In the genomic region with DNA sequence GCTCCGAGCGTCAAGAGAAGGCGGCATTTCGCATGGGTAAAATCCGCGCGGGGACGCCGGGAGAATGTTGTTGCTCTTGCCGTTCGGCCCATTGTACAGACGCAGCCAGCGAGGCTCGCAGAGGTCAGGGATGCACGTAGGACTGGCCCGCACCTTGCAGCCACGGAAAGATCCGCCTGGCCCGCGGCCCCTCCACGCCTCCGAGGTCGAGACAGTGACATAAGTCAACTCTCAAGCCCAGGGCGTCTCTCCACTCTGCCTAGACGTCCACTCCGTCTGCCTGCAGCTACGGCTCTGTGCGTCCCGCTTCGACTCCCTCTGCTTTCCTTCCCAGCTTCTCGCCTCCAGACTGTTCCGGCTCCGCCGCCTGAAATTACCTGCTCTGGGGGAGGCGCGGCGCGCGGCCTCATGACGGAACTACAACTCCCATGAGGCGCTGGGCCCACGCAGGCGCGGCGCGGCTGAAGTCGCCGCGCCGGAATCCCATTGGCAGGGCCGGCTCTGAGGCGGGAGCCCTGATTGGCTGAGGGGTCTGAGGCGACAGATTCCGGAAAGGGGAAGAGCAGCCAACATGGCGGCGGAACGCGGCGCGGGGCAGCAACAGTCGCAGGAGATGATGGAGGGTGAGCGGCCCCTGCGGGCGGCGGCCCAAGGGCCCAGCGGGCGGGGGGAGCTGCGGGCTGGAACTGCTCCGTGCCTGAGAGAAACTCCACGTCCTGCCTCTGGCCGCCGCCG, we compare ENCODE assay signal across 1 cellular context.
TF ChIP-seq lines count a peak whose summit lies in the region.

A gene with protein sequence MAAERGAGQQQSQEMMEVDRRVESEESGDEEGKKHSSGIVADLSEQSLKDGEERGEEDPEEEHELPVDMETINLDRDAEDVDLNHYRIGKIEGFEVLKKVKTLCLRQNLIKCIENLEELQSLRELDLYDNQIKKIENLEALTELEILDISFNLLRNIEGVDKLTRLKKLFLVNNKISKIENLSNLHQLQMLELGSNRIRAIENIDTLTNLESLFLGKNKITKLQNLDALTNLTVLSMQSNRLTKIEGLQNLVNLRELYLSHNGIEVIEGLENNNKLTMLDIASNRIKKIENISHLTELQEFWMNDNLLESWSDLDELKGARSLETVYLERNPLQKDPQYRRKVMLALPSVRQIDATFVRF (plus strand): TSS at position 543 of the 735 bp plus-strand sequence. CDS start 29 bp downstream, at position 572.

TF ChIP-seq in WTC11, 78 proteins besides CTCF, POLR2A, EP300 and RAD21 (continued from another document and continues in another):
- TF ChIP-seq CREB1 (CRISPR knock-in tag; IDR thresholded peaks at IDR 0.05), result no peak
- TF ChIP-seq NFE2L1 (CRISPR knock-in tag; IDR thresholded peaks at IDR 0.05), result no peak; the same call in 1 of the 2 replicates
- TF ChIP-seq ZBTB21 (CRISPR knock-in tag; IDR thresholded peaks at IDR 0.05; ENCODE audit: borderline replicate concordance), result 0 out of 2 replicates have a peak, but pooled peaks have one; percentile 40
- TF ChIP-seq STAT6 (CRISPR knock-in tag; conservative IDR thresholded peaks at IDR 0.05; ENCODE audit: low read depth), result no peak
- TF ChIP-seq PRRX2 (CRISPR knock-in tag; IDR thresholded peaks at IDR 0.05), result no peak
- TF ChIP-seq ELF4 (CRISPR knock-in tag; IDR thresholded peaks at IDR 0.05; ENCODE audit: low read depth), result no peak
- TF ChIP-seq, protein P1, sequence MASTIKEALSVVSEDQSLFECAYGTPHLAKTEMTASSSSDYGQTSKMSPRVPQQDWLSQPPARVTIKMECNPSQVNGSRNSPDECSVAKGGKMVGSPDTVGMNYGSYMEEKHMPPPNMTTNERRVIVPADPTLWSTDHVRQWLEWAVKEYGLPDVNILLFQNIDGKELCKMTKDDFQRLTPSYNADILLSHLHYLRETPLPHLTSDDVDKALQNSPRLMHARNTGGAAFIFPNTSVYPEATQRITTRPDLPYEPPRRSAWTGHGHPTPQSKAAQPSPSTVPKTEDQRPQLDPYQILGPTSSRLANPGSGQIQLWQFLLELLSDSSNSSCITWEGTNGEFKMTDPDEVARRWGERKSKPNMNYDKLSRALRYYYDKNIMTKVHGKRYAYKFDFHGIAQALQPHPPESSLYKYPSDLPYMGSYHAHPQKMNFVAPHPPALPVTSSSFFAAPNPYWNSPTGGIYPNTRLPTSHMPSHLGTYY (CRISPR knock-in tag; IDR thresholded peaks at IDR 0.05), result no peak
- TF ChIP-seq NR1H2 (CRISPR knock-in tag; IDR thresholded peaks at IDR 0.05), result no peak
- TF ChIP-seq ZNF416 (CRISPR knock-in tag; IDR thresholded peaks at IDR 0.05), result no peak
- TF ChIP-seq, protein P2, sequence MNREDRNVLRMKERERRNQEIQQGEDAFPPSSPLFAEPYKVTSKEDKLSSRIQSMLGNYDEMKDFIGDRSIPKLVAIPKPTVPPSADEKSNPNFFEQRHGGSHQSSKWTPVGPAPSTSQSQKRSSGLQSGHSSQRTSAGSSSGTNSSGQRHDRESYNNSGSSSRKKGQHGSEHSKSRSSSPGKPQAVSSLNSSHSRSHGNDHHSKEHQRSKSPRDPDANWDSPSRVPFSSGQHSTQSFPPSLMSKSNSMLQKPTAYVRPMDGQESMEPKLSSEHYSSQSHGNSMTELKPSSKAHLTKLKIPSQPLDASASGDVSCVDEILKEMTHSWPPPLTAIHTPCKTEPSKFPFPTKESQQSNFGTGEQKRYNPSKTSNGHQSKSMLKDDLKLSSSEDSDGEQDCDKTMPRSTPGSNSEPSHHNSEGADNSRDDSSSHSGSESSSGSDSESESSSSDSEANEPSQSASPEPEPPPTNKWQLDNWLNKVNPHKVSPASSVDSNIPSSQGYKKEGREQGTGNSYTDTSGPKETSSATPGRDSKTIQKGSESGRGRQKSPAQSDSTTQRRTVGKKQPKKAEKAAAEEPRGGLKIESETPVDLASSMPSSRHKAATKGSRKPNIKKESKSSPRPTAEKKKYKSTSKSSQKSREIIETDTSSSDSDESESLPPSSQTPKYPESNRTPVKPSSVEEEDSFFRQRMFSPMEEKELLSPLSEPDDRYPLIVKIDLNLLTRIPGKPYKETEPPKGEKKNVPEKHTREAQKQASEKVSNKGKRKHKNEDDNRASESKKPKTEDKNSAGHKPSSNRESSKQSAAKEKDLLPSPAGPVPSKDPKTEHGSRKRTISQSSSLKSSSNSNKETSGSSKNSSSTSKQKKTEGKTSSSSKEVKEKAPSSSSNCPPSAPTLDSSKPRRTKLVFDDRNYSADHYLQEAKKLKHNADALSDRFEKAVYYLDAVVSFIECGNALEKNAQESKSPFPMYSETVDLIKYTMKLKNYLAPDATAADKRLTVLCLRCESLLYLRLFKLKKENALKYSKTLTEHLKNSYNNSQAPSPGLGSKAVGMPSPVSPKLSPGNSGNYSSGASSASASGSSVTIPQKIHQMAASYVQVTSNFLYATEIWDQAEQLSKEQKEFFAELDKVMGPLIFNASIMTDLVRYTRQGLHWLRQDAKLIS (CRISPR knock-in tag; IDR thresholded peaks at IDR 0.05; ENCODE audit: borderline replicate concordance), result no peak
- TF ChIP-seq, protein P3, sequence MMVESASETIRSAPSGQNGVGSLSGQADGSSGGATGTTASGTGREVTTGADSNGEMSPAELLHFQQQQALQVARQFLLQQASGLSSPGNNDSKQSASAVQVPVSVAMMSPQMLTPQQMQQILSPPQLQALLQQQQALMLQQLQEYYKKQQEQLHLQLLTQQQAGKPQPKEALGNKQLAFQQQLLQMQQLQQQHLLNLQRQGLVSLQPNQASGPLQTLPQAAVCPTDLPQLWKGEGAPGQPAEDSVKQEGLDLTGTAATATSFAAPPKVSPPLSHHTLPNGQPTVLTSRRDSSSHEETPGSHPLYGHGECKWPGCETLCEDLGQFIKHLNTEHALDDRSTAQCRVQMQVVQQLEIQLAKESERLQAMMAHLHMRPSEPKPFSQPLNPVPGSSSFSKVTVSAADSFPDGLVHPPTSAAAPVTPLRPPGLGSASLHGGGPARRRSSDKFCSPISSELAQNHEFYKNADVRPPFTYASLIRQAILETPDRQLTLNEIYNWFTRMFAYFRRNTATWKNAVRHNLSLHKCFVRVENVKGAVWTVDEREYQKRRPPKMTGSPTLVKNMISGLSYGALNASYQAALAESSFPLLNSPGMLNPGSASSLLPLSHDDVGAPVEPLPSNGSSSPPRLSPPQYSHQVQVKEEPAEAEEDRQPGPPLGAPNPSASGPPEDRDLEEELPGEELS (CRISPR knock-in tag; IDR thresholded peaks at IDR 0.05), result no peak
- no peak for TF ChIP-seq RELA (CRISPR knock-in tag; IDR thresholded peaks at IDR 0.05; ENCODE audit: borderline replicate concordance)
- TF ChIP-seq FOXK1 (CRISPR knock-in tag; IDR thresholded peaks at IDR 0.05), result no peak
- TF ChIP-seq KAT7 (CRISPR knock-in tag; IDR thresholded peaks at IDR 0.05; ENCODE audit: borderline replicate concordance), result no peak
- no peak for TF ChIP-seq ZNF281 (CRISPR knock-in tag; IDR thresholded peaks at IDR 0.05)
- TF ChIP-seq NFYB (CRISPR knock-in tag; conservative IDR thresholded peaks at IDR 0.05; ENCODE audit: low read depth), result peak; percentile 82
- no peak for TF ChIP-seq ZNF671 (CRISPR knock-in tag; IDR thresholded peaks at IDR 0.05)
- TF ChIP-seq, protein P4, sequence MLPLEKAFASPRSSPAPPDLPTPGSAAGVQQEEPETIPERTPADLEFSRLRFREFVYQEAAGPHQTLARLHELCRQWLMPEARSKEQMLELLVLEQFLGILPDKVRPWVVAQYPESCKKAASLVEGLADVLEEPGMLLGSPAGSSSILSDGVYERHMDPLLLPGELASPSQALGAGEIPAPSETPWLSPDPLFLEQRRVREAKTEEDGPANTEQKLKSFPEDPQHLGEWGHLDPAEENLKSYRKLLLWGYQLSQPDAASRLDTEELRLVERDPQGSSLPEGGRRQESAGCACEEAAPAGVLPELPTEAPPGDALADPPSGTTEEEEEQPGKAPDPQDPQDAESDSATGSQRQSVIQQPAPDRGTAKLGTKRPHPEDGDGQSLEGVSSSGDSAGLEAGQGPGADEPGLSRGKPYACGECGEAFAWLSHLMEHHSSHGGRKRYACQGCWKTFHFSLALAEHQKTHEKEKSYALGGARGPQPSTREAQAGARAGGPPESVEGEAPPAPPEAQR (CRISPR knock-in tag; IDR thresholded peaks at IDR 0.05), result no peak
- TF ChIP-seq ZNF532 (CRISPR knock-in tag; IDR thresholded peaks at IDR 0.05; ENCODE audit: borderline replicate concordance), result no peak
- TF ChIP-seq ATF1 (CRISPR knock-in tag; IDR thresholded peaks at IDR 0.05), result no peak; the same call in 1 of the 2 replicates
- TF ChIP-seq, protein P5, sequence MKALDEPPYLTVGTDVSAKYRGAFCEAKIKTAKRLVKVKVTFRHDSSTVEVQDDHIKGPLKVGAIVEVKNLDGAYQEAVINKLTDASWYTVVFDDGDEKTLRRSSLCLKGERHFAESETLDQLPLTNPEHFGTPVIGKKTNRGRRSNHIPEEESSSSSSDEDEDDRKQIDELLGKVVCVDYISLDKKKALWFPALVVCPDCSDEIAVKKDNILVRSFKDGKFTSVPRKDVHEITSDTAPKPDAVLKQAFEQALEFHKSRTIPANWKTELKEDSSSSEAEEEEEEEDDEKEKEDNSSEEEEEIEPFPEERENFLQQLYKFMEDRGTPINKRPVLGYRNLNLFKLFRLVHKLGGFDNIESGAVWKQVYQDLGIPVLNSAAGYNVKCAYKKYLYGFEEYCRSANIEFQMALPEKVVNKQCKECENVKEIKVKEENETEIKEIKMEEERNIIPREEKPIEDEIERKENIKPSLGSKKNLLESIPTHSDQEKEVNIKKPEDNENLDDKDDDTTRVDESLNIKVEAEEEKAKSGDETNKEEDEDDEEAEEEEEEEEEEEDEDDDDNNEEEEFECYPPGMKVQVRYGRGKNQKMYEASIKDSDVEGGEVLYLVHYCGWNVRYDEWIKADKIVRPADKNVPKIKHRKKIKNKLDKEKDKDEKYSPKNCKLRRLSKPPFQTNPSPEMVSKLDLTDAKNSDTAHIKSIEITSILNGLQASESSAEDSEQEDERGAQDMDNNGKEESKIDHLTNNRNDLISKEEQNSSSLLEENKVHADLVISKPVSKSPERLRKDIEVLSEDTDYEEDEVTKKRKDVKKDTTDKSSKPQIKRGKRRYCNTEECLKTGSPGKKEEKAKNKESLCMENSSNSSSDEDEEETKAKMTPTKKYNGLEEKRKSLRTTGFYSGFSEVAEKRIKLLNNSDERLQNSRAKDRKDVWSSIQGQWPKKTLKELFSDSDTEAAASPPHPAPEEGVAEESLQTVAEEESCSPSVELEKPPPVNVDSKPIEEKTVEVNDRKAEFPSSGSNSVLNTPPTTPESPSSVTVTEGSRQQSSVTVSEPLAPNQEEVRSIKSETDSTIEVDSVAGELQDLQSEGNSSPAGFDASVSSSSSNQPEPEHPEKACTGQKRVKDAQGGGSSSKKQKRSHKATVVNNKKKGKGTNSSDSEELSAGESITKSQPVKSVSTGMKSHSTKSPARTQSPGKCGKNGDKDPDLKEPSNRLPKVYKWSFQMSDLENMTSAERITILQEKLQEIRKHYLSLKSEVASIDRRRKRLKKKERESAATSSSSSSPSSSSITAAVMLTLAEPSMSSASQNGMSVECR (CRISPR knock-in tag; IDR thresholded peaks at IDR 0.05; ENCODE audit: borderline replicate concordance), result peak; percentile 43; the same call in 1 of the 2 replicates
